Comparison of ENCODE assay signal across 25 cellular contexts in the genomic region with DNA sequence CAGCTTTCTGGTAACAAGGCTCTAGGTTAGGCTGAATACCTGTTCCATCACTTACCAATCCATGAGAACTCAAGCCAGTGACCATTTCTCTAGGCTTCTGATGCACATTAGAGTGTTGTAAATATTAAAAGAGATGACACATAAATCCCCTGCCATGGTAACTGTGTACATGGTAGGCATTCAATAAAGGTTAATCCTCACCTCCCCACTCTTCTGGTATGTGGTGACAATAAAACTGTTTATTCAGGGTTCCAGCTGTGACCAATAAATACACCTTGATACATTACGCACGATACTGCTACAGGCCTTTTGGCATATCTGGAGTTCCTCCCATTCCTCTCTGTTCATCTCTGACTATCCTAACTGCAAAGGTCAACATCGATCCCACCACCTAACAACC.
DNase-seq lines count a peak whose midpoint lies in the region; ATAC-seq, FAIRE-seq and TF ChIP-seq lines count a peak whose summit lies in the region.
"Had no signal": no experiment of that assay in that cellular context is flagged by ENCODE, and none has a peak within 500 bp of the region (broad histone marks: within the 10 kb centered on the region; RNA-seq: fewer than 3 reads in every experiment).

No MANE protein-coding gene starts in this region.

- peaks cover 41% of the 10 kb centered on the region for H3K4me1 ChIP-seq in PC-9 (replicated peaks; ENCODE audit: insufficient read depth)
- H3K4me1 ChIP-seq in keratinocyte (ENCODE audit: control insufficient read depth, extremely low read depth, insufficient read depth, low read length), result peaks cover 39% of the 10 kb centered on the region

- H2AFZ ChIP-seq in PC-9 (no peak overlapping the region), keratinocyte (ENCODE audit: control insufficient read depth, low read length) (no peak overlapping the region)

- DNase-seq in DMS53 (lab: John Stamatoyannopoulos, UW), result peak; percentile 77
- peak; percentile 78 for DNase-seq in LNCaP clone FGC (ENCODE audit: low read depth)
- DNase-seq in PC-9, result peak in 1 of 2 experiments; percentile 40
- DNase-seq in keratinocyte (ENCODE audit: low read depth, low spot score), result no peak
- no peak for DNase-seq in islet precursor cell
- no peak for DNase-seq in activated CD4-positive, alpha-beta T cell treated with anti-CD3 and anti-CD28 coated beads, Interleukin-2, amount 50 U/mL, for 4 hours
- DNase-seq: ACHN; C1 segment of cervical spinal cord; CD8-positive, alpha-beta memory T cell; HFFc6; Karpas-422; NCI-H1105; NCI-H1694 treated with DMSO at 0.1 percent for 48 hours; NCI-H2107; NCI-H510A; NCI-H774; OCI-M1; SIG-M5 had no signal

- no TSS peak for BruUV-seq in PC-9 (replicated peaks; lab: Mats Ljungman, UMichigan)

- H3K9me1 ChIP-seq in keratinocyte (ENCODE audit: control insufficient read depth, extremely low read depth, insufficient read depth, low read length), result no peaks in the 10 kb centered on the region

- H3F3A ChIP-seq in PC-9 (ENCODE audit: insufficient read depth, low read depth), result peaks cover 24% of the 10 kb centered on the region

- no peak for TF ChIP-seq CTCF in LNCaP clone FGC (IDR thresholded peaks at IDR 0.05; ENCODE audit: control insufficient read depth, extremely low read depth, insufficient read depth)
- TF ChIP-seq CTCF in PC-9 (conservative IDR thresholded peaks at IDR 0.05), result no peak
- TF ChIP-seq CTCF in keratinocyte (optimal IDR thresholded peaks at IDR 0.05 in 1 of 3, IDR thresholded peaks at IDR 0.05 in 1 of 3, conservative IDR thresholded peaks at IDR 0.05 in 1 of 3; ENCODE audit: extremely low read depth in 1 of 3, insufficient read depth in 2 of 3, low read length in 3 of 3), result no peak

- no peaks in the 10 kb centered on the region for H3K9me2 ChIP-seq in PC-9 (ENCODE audit: insufficient read depth)

- CTCF ChIA-PET in PC-9 (lab: Charles Lee), result no interaction called here

- no peak for ATAC-seq in GM19351 (IDR thresholded peaks at IDR 0.05; ENCODE audit: unreplicated experiment)
- ATAC-seq in GM18505 (IDR thresholded peaks at IDR 0.05; ENCODE audit: unreplicated experiment), result no peak
- ATAC-seq: GM12878, SK-N-SH treated with all-trans-retinoic acid at 6 μM for 48 hours had no signal

- dilution Hi-C loops in keratinocyte (cut with MboI; ENCODE audit: extremely low pct_ligation_motif_present, low sequenced_read_pairs), result no loop called here

- H4K20me1 ChIP-seq in PC-9 (ENCODE audit: insufficient read depth) (no peaks in the 10 kb centered on the region), keratinocyte (ENCODE audit: control insufficient read depth, extremely low read depth, insufficient read depth, low read length) (no peaks in the 10 kb centered on the region)

- no peak overlapping the region for H3K9ac ChIP-seq in keratinocyte (ENCODE audit: control insufficient read depth, extremely low read depth, insufficient read depth, low read length)

- TF ChIP-seq POLR2A in GM18505 (IDR thresholded peaks at IDR 0.05; ENCODE audit: borderline replicate concordance, extremely low read depth, insufficient read depth, insufficient read length), result no peak

- H3K79me2 ChIP-seq in PC-9 (ENCODE audit: low read depth) (peaks cover 55% of the 10 kb centered on the region), keratinocyte (ENCODE audit: control insufficient read depth, insufficient read depth, low read length) (peaks cover 74% of the 10 kb centered on the region)

- peak; percentile 44 for FAIRE-seq in keratinocyte (lab: Jason Lieb, UNC)
- FAIRE-seq: D721Med, GM12878, H54 had no signal

- no peak overlapping the region for H3K4me2 ChIP-seq in PC-9
- H3K4me2 ChIP-seq in keratinocyte (ENCODE audit: control insufficient read depth, extremely low read depth, insufficient read depth, low read depth, low read length), result peak overlapping the region; percentile 90

- H3K9me3 ChIP-seq in PC-9 (ENCODE audit: insufficient read depth, low read depth) (no peaks in the 10 kb centered on the region), keratinocyte (ENCODE audit: control insufficient read depth, low read depth, low read length) (no peaks in the 10 kb centered on the region)

- no peaks in the 10 kb centered on the region for H3K36me3 ChIP-seq in PC-9 (ENCODE audit: low read depth)
- H3K36me3 ChIP-seq in keratinocyte (ENCODE audit: control insufficient read depth in 2 of 2, extremely low read depth in 1 of 2, insufficient read depth in 2 of 2, low read length in 2 of 2), result peaks cover 0 to 1% of the 10 kb centered on the region in 2 experiments

- H3K4me3 ChIP-seq in LNCaP clone FGC (ENCODE audit: low read depth, low read length), result no peak overlapping the region
- H3K4me3 ChIP-seq in PC-9, result no peak overlapping the region
- no peak overlapping the region for H3K4me3 ChIP-seq in keratinocyte (ENCODE audit: control insufficient read depth in 2 of 3, extremely low read depth in 1 of 3, insufficient read depth in 2 of 3, low read depth in 1 of 3, low read length in 3 of 3)
- H3K4me3 ChIP-seq: GM12878 had no signal

- intact Hi-C loops in PC-9 (cut with micrococcal nuclease; ENCODE audit: unreplicated experiment), result loop anchor here (5.0 kb wide), 1 partner anchor 51 kb away; no protein-coding TSS in a partner anchor

- H3K27me3 ChIP-seq in PC-9 (ENCODE audit: insufficient read depth, low read depth) (no peaks in the 10 kb centered on the region), keratinocyte (ENCODE audit: control insufficient read depth, extremely low read depth, insufficient read depth, low read length) (no peaks in the 10 kb centered on the region)

- H3K27ac ChIP-seq in PC-9, result peak overlapping the region; percentile 80; the same call in 1 of the 2 replicates
- H3K27ac ChIP-seq in keratinocyte (ENCODE audit: control insufficient read depth, insufficient read depth, low read length), result peak overlapping the region; percentile 95
- H3K27ac ChIP-seq: RWPE1 had no signal

- POLR2A ChIA-PET in PC-9 (lab: Charles Lee; ENCODE audit: unreplicated experiment), result no interaction called here

Comparison
In these comparisons a context has a peak if more than half of its experiments do, and no peak if none do; other contexts are left out.
1. DNase-seq: peak in DMS53 (single experiment) and LNCaP clone FGC (single experiment); none in keratinocyte (single experiment), islet precursor cell (single experiment) and activated CD4-positive, alpha-beta T cell treated with anti-CD3 and anti-CD28 coated beads, Interleukin-2, amount 50 U/mL, for 4 hours (0 of 2).